ENCODE assay signal across 15 cellular contexts in the genomic region with DNA sequence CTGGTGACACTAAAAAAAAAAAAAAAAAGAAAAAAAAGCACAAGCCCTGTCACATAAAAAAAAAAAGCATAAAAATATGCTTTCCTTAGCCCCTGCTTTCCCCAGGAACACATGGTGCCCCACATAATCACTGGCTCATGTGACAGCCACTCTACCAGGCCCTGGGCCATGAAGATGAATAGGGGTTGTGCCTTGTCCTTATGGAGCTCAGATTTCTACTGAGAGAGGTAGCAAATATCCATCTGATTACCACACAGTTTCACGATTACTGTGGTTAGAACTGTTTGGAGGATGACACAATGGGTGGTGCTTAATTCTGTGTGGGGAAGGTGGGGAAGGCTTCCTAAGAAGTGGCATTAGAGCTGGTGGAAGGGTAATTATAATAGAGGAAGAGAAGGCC. TPM values are rescaled to one million over a fixed set of nuclear protein-coding genes. Genes with fewer than 3 reads are reported as not detected.
DNase-seq lines count a peak whose midpoint lies in the region; FAIRE-seq and TF ChIP-seq lines count a peak whose summit lies in the region.
"Had no signal": no experiment of that assay in that cellular context is flagged by ENCODE, and none has a peak within 500 bp of the region (broad histone marks: within the 10 kb centered on the region; RNA-seq: fewer than 3 reads in every experiment).

No MANE protein-coding gene starts in this region.

- H3K4me3 Mint-ChIP-seq in astrocyte (ENCODE audit: unreplicated experiment) = no peak overlapping the region
- no peak overlapping the region for H3K4me3 Mint-ChIP-seq in T-helper 2 cell treated with Interferon-gamma antibody and Interleukin-4, amounts not matched to agents 5 μg/mL and 100 μg/mL, for 36 hours
- H3K4me3 Mint-ChIP-seq: activated naive CD4-positive, alpha-beta T cell treated with anti-CD3 and anti-CD28 coated beads, Interleukin-2, amount 50 U/mL, for 24 hours; effector memory CD8-positive, alpha-beta T cell had no signal

- 42% methylated on average over 1 of the region's 1 CpG; no CpG with 5 or more reads in 1 of the 2 donors for WGBS in transverse colon (ENCODE audit: low coverage in 1 of 2), 2 donors

- H3K9ac ChIP-seq in astrocyte (ENCODE audit: low read length) = no peak overlapping the region
- H3K9ac ChIP-seq: BLaER1 had no signal

- H3K27me3 ChIP-seq in astrocyte (ENCODE audit: insufficient read depth, low read length) = no peaks in the 10 kb centered on the region
- H3K27me3 ChIP-seq in transverse colon = no peaks in the 10 kb centered on the region
- H3K27me3 ChIP-seq: BLaER1 had no signal

- H3K4me2 ChIP-seq in astrocyte (ENCODE audit: low read length) = no peak overlapping the region
- H3K4me2 ChIP-seq: BLaER1 had no signal

- H3K36me3 ChIP-seq in astrocyte (ENCODE audit: insufficient read depth, low read length) (no peaks in the 10 kb centered on the region), transverse colon (no peaks in the 10 kb centered on the region)
- H3K36me3 ChIP-seq: BLaER1 had no signal

- TF ChIP-seq CTCF in astrocyte (IDR thresholded peaks at IDR 0.05; ENCODE audit: insufficient read depth, low read depth, low read length) (no peak), transverse colon (IDR thresholded peaks at IDR 0.05) (no peak)

- H3K9me3 ChIP-seq in astrocyte (ENCODE audit: insufficient read depth, low read depth, low read length) = no peaks in the 10 kb centered on the region
- H3K9me3 ChIP-seq in transverse colon = no peaks in the 10 kb centered on the region
- H3K9me3 ChIP-seq: BLaER1 had no signal

- H3K4me1 Mint-ChIP-seq in astrocyte (ENCODE audit: low read depth, unreplicated experiment) = peaks cover 4% of the 10 kb centered on the region
- peaks cover 15% of the 10 kb centered on the region for H3K4me1 Mint-ChIP-seq in T-helper 2 cell treated with Interferon-gamma antibody and Interleukin-4, amounts not matched to agents 5 μg/mL and 100 μg/mL, for 36 hours (ENCODE audit: low read depth)
- H3K4me1 Mint-ChIP-seq: activated naive CD4-positive, alpha-beta T cell treated with anti-CD3 and anti-CD28 coated beads, Interleukin-2, amount 50 U/mL, for 24 hours had no signal

- H4K20me1 ChIP-seq in astrocyte (ENCODE audit: insufficient read depth, low read length) = no peaks in the 10 kb centered on the region
- H4K20me1 ChIP-seq: BLaER1 had no signal

- no peak overlapping the region for H3K27ac ChIP-seq in astrocyte (ENCODE audit: low read depth, low read length)
- no peak overlapping the region for H3K27ac ChIP-seq in transverse colon
- H3K27ac ChIP-seq: BLaER1 had no signal

- no peak for TF ChIP-seq EP300 in transverse colon (IDR thresholded peaks at IDR 0.05; ENCODE audit: low read depth)

- peaks cover 59% of the 10 kb centered on the region for H3K27me3 Mint-ChIP-seq in astrocyte (ENCODE audit: low read depth, unreplicated experiment)
- peaks cover 33% of the 10 kb centered on the region for H3K27me3 Mint-ChIP-seq in T-helper 2 cell treated with Interferon-gamma antibody and Interleukin-4, amounts not matched to agents 5 μg/mL and 100 μg/mL, for 36 hours (ENCODE audit: low read depth)

- H3K36me3 Mint-ChIP-seq in astrocyte (ENCODE audit: low read depth, unreplicated experiment) = no peaks in the 10 kb centered on the region
- H3K36me3 Mint-ChIP-seq in T-helper 2 cell treated with Interferon-gamma antibody and Interleukin-4, amounts not matched to agents 5 μg/mL and 100 μg/mL, for 36 hours (ENCODE audit: low read depth) = no peaks in the 10 kb centered on the region
- H3K36me3 Mint-ChIP-seq: activated naive CD4-positive, alpha-beta T cell treated with anti-CD3 and anti-CD28 coated beads, Interleukin-2, amount 50 U/mL, for 24 hours had no signal

- H3K4me3 ChIP-seq in astrocyte (ENCODE audit: insufficient read depth, low read depth, low read length) = no peak overlapping the region
- H3K4me3 ChIP-seq in transverse colon = no peak overlapping the region
- H3K4me3 ChIP-seq: BLaER1 had no signal

- no peaks in the 10 kb centered on the region for H3K9me3 Mint-ChIP-seq in astrocyte (ENCODE audit: unreplicated experiment)
- H3K9me3 Mint-ChIP-seq in T-helper 2 cell treated with Interferon-gamma antibody and Interleukin-4, amounts not matched to agents 5 μg/mL and 100 μg/mL, for 36 hours = no peaks in the 10 kb centered on the region
- H3K9me3 Mint-ChIP-seq: activated naive CD4-positive, alpha-beta T cell treated with anti-CD3 and anti-CD28 coated beads, Interleukin-2, amount 50 U/mL, for 24 hours; effector memory CD8-positive, alpha-beta T cell had no signal

- no peak overlapping the region for H3K27ac Mint-ChIP-seq in astrocyte (ENCODE audit: unreplicated experiment)
- H3K27ac Mint-ChIP-seq in T-helper 2 cell treated with Interferon-gamma antibody and Interleukin-4, amounts not matched to agents 5 μg/mL and 100 μg/mL, for 36 hours = no peak overlapping the region
- H3K27ac Mint-ChIP-seq: activated naive CD4-positive, alpha-beta T cell treated with anti-CD3 and anti-CD28 coated beads, Interleukin-2, amount 50 U/mL, for 24 hours; effector memory CD8-positive, alpha-beta T cell had no signal

- intact Hi-C loops in transverse colon (cut with DNase I; ENCODE audit: low total_unique reads) = no loop called here

- in situ Hi-C loops in transverse colon (cut with MboI; ENCODE audit: low pct_ligation_motif_present in 1 of 4, low pct_unique_long_range_greater_than_20kb in 1 of 4, low sequenced_read_pairs in 3 of 4) = no loop called here

- no peaks in the 10 kb centered on the region for H3K79me2 ChIP-seq in astrocyte (ENCODE audit: insufficient read depth, low read length)

- DNase-seq in EL = peak; percentile 34
- DNase-seq in NCI-H187 treated with DMSO at 0.1 percent for 48 hours (lab: John Stamatoyannopoulos, UW) = peak; percentile 56
- DNase-seq in astrocyte (ENCODE audit: low read depth) = peak; percentile 32
- peak; percentile 82 for DNase-seq in myocyte (ENCODE audit: low read depth)
- DNase-seq in transverse colon = no peak
- DNase-seq in HuH-7 (ENCODE audit: low spot score) = no peak
- DNase-seq in T-helper 2 cell treated with Interferon-gamma antibody and Interleukin-4, amounts not matched to agents 5 μg/mL and 100 μg/mL, for 36 hours (ENCODE audit: low spot score) = no peak
- no peak for DNase-seq in H54 (ENCODE audit: insufficient read length, low spot score)
- DNase-seq: activated CD4-positive, CD25-positive, alpha-beta regulatory T cell treated with anti-CD3 and anti-CD28 coated beads, Interleukin-2, amount 50 U/mL, for 72 hours; effector memory CD8-positive, alpha-beta T cell; NCI-H1048; PC-3 had no signal

- no peak for FAIRE-seq in astrocyte (lab: Jason Lieb, UNC)
- no peak for FAIRE-seq in H54 (lab: Jason Lieb, UNC)

- H3K4me1 ChIP-seq in astrocyte (ENCODE audit: insufficient read depth, low read length) (no peaks in the 10 kb centered on the region), transverse colon (no peaks in the 10 kb centered on the region)
- H3K4me1 ChIP-seq: BLaER1 had no signal

- H2AFZ ChIP-seq in astrocyte (ENCODE audit: low read depth, low read length) = no peak overlapping the region

- TF ChIP-seq POLR2A in transverse colon (IDR thresholded peaks at IDR 0.05) (no peak), H54 (IDR thresholded peaks at IDR 0.05; ENCODE audit: low read depth, low read length) (no peak)

RNA-seq across cellular contexts. Expression of gene RAET1E, which starts 9.3 kb away (rescaled TPM):
- total RNA-seq in astrocyte (not detected in 2 replicates), myocyte (4.1 and 6.8 TPM in 2 replicates), transverse colon (not detected)
- 4.8 TPM for polyA plus RNA-seq in myocyte (2012)
- total RNA-seq: cardiac septum had no signal

RNA-seq across cellular contexts. Expression of gene LRP11, which starts 24.5 kb away (rescaled TPM):
- total RNA-seq in astrocyte (24.2 and 26.2 TPM in 2 replicates), myocyte (53.2 and 62.7 TPM in 2 replicates), transverse colon (10 to 100 TPM in 3 of 4 donors, 1 to 10 TPM in 1; 2.2 to 50.5 (median 21.2) TPM)
- 19.7 TPM for polyA plus RNA-seq in myocyte (2012)

RNA-seq across cellular contexts. Expression of gene RAET1G, which starts 34.3 kb away (rescaled TPM):
- not detected in 2 replicates for total RNA-seq in astrocyte
- not detected in 2 replicates for total RNA-seq in myocyte
- polyA plus RNA-seq in myocyte (2012) = 0.88 TPM
- total RNA-seq in transverse colon = not detected

RNA-seq across cellular contexts. Expression of gene ULBP2, which starts 53.2 kb away (rescaled TPM):
- total RNA-seq in astrocyte (7.3 and 7.5 TPM in 2 replicates), myocyte (5.8 and 6.6 TPM in 2 replicates), transverse colon (not detected)
- polyA plus RNA-seq in myocyte (2012) = 13.9 TPM

Comparison
In these comparisons a context has a peak if more than half of its experiments do, and no peak if none do; other contexts are left out.
1. DNase-seq: peak in EL (single experiment), NCI-H187 treated with DMSO at 0.1 percent for 48 hours (single experiment), astrocyte (single experiment) and myocyte (single experiment); none in transverse colon (single experiment), HuH-7 (single experiment), T-helper 2 cell treated with Interferon-gamma antibody and Interleukin-4, amounts not matched to agents 5 μg/mL and 100 μg/mL, for 36 hours (single experiment) and H54 (single experiment).